ENCODE assay signal across 31 cellular contexts in genomic region chr13:97313481-97313880, GRCh38.
"Had no signal": no experiment of that assay in that cellular context is flagged by ENCODE, and none has a peak within 500 bp of the region (broad histone marks: within the 10 kb centered on the region; RNA-seq: fewer than 3 reads in every experiment).

No MANE protein-coding gene starts in this region.

- H3K27ac ChIP-seq: brain microvascular endothelial cell, heart right ventricle, hepatocyte, WERI-Rb-1 had no signal

- H2AFZ ChIP-seq: hepatocyte had no signal

- H3K4me2 ChIP-seq: hepatocyte had no signal

- FAIRE-seq: astrocyte, colon, endometrium, frontal cortex had no signal

- H3K9me3 ChIP-seq: heart right ventricle had no signal

- DNase-seq: activated B cell treated with CpG ODN at 0.5 μM for 24 hours; activated CD4-positive, alpha-beta T cell treated with anti-CD3 and anti-CD28 coated beads for 48 hours; activated CD4-positive, alpha-beta T cell treated with anti-CD3 and anti-CD28 coated beads, Interleukin-2, amount 50 U/mL, for 1 hour; activated CD4-positive, alpha-beta T cell treated with anti-CD3 and anti-CD28 coated beads, Interleukin-2, amount 50 U/mL, for 48 hours; activated CD8-positive, alpha-beta memory T cell treated with anti-CD3 and anti-CD28 coated beads for 24 hours; activated CD8-positive, alpha-beta T cell treated with anti-CD3 and anti-CD28 coated beads for 36 hours; activated effector memory CD4-positive, alpha-beta T cell treated with Interleukin-2 at 50 U/mL for 16 hours; activated gamma-delta T cell treated with Interleukin-2 at 50 U/mL for 16 hours; activated naive CD4-positive, alpha-beta T cell treated with anti-CD3 and anti-CD28 coated beads, Interleukin-2, amount 50 U/mL, for 16 hours; activated naive CD4-positive, alpha-beta T cell treated with Interleukin-2 at 50 U/mL for 16 hours; activated T-cell treated with anti-CD3 and anti-CD28 coated beads, Interleukin-2, amount 50 U/mL, for 4 hours; amniotic stem cell; anterior cingulate cortex; brain microvascular endothelial cell; caudate nucleus; cortex of kidney; dermis blood vessel endothelial cell; effector CD8-positive, alpha-beta T cell; foreskin fibroblast; heart right ventricle; T-helper 17 cell; T1000; WERI-Rb-1 had no signal

- ATAC-seq: activated CD4-positive, CD25-positive, alpha-beta regulatory T cell treated with anti-CD3 and anti-CD28 coated beads, Interleukin-2, amount 50 U/mL, for 24 hours; activated CD8-positive, alpha-beta T cell treated with anti-CD3 and anti-CD28 coated beads for 36 hours; activated T-cell treated with anti-CD3 and anti-CD28 coated beads, Interleukin-2, amount 50 U/mL, for 4 hours; activated T-helper 17 cell treated with anti-CD3 and anti-CD28 coated beads, Interleukin-2, amount 50 U/mL, for 72 hours; esophagus mucosa; heart right ventricle; T-helper 17 cell had no signal

- H3K4me3 ChIP-seq: heart right ventricle, hepatocyte had no signal

- H3K27me3 ChIP-seq: brain microvascular endothelial cell, heart right ventricle, hepatocyte had no signal

- H3K36me3 ChIP-seq: heart right ventricle, WERI-Rb-1 had no signal
